ENCODE assay signal across 9 cellular contexts in genomic region chr1:8477199-8477982, GRCh38.
DNase-seq lines count a peak whose midpoint lies in the region; ATAC-seq, FAIRE-seq and TF ChIP-seq lines count a peak whose summit lies in the region.
"Had no signal": no experiment of that assay in that cellular context is flagged by ENCODE, and none has a peak within 500 bp of the region (broad histone marks: within the 10 kb centered on the region; RNA-seq: fewer than 3 reads in every experiment).

No MANE protein-coding gene starts in this region.

- TF ChIP-seq POLR2A in GM12892 (IDR thresholded peaks at IDR 0.05; ENCODE audit: low read depth, low read length), result no peak

- peak; percentile 85 for FAIRE-seq in GM12892 (lab: Jason Lieb, UNC)
- FAIRE-seq: K562 had no signal

- DNase-seq in GM12892 (ENCODE audit: insufficient read length) (no peak), kidney tubule cell (ENCODE audit: low spot score) (peak; percentile 78), putamen (ENCODE audit: low spot score) (no peak), DMS153 (lab: John Stamatoyannopoulos, UW) (no peak), COR-L47 (lab: John Stamatoyannopoulos, UW) (no peak), NCI-H2196 treated with DMSO at 0.1 percent for 48 hours (lab: John Stamatoyannopoulos, UW; ENCODE audit: unreplicated experiment) (no peak)

- ATAC-seq in GM21825 (IDR thresholded peaks at IDR 0.05; ENCODE audit: unreplicated experiment) (peak; percentile 68), SK-N-SH treated with all-trans-retinoic acid at 6 μM for 48 hours (peak; percentile 75)

TF ChIP-seq in SK-N-SH treated with all-trans-retinoic acid at 6 μM for 48 hours, 23 proteins besides CTCF, POLR2A, EP300 and RAD21:
- peak; percentile 50; the same call in 1 of the 2 replicates for TF ChIP-seq TOX (CRISPR knock-in tag; IDR thresholded peaks at IDR 0.05; ENCODE audit: borderline replicate concordance)
- no peak for TF ChIP-seq ESRRG (CRISPR knock-in tag; IDR thresholded peaks at IDR 0.05)
